ENCODE assay signal across 1 cellular context in the genomic region with DNA sequence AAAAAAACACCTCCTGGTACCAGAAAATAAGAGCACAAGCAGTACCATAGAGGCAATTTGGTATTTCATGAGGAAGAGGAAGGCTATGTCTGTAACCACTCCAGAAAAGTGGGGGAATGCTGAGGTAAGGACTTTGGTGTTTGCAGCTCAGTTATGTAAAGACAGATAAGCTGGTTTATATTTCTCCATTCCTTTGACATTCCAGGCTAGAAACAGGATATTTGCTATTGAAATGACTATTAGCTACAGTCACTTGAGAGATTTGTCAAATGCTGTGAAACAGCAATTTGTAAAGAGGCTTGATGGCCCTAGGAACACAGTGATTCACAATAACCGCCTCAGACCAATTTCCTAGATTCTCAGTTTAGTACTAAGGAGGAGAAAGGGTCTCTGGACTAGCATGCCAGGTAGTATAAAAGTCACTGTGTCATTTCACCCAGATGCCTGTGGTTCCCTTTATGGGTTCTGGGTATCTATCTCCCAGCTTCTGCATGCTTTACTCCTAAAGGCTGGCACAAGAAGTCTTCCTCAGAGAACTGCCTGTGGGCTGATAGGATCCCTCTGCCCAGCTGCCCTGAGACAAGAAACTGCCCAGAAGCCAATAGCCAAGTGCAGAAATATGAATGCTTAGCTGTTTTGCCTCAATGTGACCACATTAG.
TF ChIP-seq lines count a peak whose summit lies in the region.

No MANE protein-coding gene starts in this region.

TF ChIP-seq in HepG2, 621 proteins besides CTCF, POLR2A, EP300 and RAD21 (continued from another document and continues in another):
- TF ChIP-seq ZNF253 (CRISPR knock-in tag; IDR thresholded peaks at IDR 0.05; ENCODE audit: borderline replicate concordance) (no peak), BRCA1 (CRISPR knock-in tag; IDR thresholded peaks at IDR 0.05) (no peak), ERF (CRISPR knock-in tag; IDR thresholded peaks at IDR 0.05) (no peak), MAFK (conservative IDR thresholded peaks at IDR 0.05 in 1 of 2, IDR thresholded peaks at IDR 0.05 in 1 of 2; ENCODE audit: low read length in 2 of 2) (peak; percentile 72 to 73), HOXA7 (CRISPR knock-in tag; IDR thresholded peaks at IDR 0.05) (no peak), ZNF614 (CRISPR knock-in tag; IDR thresholded peaks at IDR 0.05; ENCODE audit: borderline replicate concordance) (0 out of 2 replicates have a peak, but pooled peaks have one; percentile 75), ZNF17 (CRISPR knock-in tag; IDR thresholded peaks at IDR 0.05) (no peak), ZNF775 (CRISPR knock-in tag; IDR thresholded peaks at IDR 0.05; ENCODE audit: borderline replicate concordance) (no peak), BCL6 (CRISPR knock-in tag; IDR thresholded peaks at IDR 0.05) (0 out of 2 replicates have a peak, but pooled peaks have one; percentile 19), ZBTB21 (CRISPR knock-in tag; IDR thresholded peaks at IDR 0.05) (no peak), RBM22 (optimal IDR thresholded peaks at IDR 0.05; ENCODE audit: low read length) (no peak), SYNCRIP (IDR thresholded peaks at IDR 0.05; ENCODE audit: insufficient read depth, low read depth, low read length) (no peak), MTA3 (CRISPR knock-in tag; IDR thresholded peaks at IDR 0.05) (no peak), ZKSCAN8 (CRISPR knock-in tag; IDR thresholded peaks at IDR 0.05; ENCODE audit: borderline replicate concordance) (no peak), ZNF790 (CRISPR knock-in tag; IDR thresholded peaks at IDR 0.05; ENCODE audit: borderline replicate concordance) (no peak), GABPB1 (CRISPR knock-in tag; IDR thresholded peaks at IDR 0.05) (no peak), ELF3 (CRISPR knock-in tag; IDR thresholded peaks at IDR 0.05) (no peak), ZNF343 (CRISPR knock-in tag; IDR thresholded peaks at IDR 0.05) (no peak), CBX1 (IDR thresholded peaks at IDR 0.05; ENCODE audit: low read depth) (no peak), MAFG (CRISPR knock-in tag; IDR thresholded peaks at IDR 0.05) (no peak), ZNF441 (CRISPR knock-in tag; IDR thresholded peaks at IDR 0.05; ENCODE audit: borderline replicate concordance) (no peak), ETV6 (CRISPR knock-in tag; conservative IDR thresholded peaks at IDR 0.05) (no peak)
- TF ChIP-seq, protein P1, sequence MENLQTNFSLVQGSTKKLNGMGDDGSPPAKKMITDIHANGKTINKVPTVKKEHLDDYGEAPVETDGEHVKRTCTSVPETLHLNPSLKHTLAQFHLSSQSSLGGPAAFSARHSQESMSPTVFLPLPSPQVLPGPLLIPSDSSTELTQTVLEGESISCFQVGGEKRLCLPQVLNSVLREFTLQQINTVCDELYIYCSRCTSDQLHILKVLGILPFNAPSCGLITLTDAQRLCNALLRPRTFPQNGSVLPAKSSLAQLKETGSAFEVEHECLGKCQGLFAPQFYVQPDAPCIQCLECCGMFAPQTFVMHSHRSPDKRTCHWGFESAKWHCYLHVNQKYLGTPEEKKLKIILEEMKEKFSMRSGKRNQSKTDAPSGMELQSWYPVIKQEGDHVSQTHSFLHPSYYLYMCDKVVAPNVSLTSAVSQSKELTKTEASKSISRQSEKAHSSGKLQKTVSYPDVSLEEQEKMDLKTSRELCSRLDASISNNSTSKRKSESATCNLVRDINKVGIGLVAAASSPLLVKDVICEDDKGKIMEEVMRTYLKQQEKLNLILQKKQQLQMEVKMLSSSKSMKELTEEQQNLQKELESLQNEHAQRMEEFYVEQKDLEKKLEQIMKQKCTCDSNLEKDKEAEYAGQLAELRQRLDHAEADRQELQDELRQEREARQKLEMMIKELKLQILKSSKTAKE (CRISPR knock-in tag; IDR thresholded peaks at IDR 0.05; ENCODE audit: borderline replicate concordance) = no peak
- TF ChIP-seq, protein P2, sequence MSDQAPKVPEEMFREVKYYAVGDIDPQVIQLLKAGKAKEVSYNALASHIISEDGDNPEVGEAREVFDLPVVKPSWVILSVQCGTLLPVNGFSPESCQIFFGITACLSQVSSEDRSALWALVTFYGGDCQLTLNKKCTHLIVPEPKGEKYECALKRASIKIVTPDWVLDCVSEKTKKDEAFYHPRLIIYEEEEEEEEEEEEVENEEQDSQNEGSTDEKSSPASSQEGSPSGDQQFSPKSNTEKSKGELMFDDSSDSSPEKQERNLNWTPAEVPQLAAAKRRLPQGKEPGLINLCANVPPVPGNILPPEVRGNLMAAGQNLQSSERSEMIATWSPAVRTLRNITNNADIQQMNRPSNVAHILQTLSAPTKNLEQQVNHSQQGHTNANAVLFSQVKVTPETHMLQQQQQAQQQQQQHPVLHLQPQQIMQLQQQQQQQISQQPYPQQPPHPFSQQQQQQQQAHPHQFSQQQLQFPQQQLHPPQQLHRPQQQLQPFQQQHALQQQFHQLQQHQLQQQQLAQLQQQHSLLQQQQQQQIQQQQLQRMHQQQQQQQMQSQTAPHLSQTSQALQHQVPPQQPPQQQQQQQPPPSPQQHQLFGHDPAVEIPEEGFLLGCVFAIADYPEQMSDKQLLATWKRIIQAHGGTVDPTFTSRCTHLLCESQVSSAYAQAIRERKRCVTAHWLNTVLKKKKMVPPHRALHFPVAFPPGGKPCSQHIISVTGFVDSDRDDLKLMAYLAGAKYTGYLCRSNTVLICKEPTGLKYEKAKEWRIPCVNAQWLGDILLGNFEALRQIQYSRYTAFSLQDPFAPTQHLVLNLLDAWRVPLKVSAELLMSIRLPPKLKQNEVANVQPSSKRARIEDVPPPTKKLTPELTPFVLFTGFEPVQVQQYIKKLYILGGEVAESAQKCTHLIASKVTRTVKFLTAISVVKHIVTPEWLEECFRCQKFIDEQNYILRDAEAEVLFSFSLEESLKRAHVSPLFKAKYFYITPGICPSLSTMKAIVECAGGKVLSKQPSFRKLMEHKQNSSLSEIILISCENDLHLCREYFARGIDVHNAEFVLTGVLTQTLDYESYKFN (CRISPR knock-in tag; conservative IDR thresholded peaks at IDR 0.05) = peak; percentile 34; the same call in 1 of the 2 replicates
- TF ChIP-seq, protein P3, sequence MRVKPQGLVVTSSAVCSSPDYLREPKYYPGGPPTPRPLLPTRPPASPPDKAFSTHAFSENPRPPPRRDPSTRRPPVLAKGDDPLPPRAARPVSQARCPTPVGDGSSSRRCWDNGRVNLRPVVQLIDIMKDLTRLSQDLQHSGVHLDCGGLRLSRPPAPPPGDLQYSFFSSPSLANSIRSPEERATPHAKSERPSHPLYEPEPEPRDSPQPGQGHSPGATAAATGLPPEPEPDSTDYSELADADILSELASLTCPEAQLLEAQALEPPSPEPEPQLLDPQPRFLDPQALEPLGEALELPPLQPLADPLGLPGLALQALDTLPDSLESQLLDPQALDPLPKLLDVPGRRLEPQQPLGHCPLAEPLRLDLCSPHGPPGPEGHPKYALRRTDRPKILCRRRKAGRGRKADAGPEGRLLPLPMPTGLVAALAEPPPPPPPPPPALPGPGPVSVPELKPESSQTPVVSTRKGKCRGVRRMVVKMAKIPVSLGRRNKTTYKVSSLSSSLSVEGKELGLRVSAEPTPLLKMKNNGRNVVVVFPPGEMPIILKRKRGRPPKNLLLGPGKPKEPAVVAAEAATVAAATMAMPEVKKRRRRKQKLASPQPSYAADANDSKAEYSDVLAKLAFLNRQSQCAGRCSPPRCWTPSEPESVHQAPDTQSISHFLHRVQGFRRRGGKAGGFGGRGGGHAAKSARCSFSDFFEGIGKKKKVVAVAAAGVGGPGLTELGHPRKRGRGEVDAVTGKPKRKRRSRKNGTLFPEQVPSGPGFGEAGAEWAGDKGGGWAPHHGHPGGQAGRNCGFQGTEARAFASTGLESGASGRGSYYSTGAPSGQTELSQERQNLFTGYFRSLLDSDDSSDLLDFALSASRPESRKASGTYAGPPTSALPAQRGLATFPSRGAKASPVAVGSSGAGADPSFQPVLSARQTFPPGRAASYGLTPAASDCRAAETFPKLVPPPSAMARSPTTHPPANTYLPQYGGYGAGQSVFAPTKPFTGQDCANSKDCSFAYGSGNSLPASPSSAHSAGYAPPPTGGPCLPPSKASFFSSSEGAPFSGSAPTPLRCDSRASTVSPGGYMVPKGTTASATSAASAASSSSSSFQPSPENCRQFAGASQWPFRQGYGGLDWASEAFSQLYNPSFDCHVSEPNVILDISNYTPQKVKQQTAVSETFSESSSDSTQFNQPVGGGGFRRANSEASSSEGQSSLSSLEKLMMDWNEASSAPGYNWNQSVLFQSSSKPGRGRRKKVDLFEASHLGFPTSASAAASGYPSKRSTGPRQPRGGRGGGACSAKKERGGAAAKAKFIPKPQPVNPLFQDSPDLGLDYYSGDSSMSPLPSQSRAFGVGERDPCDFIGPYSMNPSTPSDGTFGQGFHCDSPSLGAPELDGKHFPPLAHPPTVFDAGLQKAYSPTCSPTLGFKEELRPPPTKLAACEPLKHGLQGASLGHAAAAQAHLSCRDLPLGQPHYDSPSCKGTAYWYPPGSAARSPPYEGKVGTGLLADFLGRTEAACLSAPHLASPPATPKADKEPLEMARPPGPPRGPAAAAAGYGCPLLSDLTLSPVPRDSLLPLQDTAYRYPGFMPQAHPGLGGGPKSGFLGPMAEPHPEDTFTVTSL (CRISPR knock-in tag; IDR thresholded peaks at IDR 0.05; ENCODE audit: borderline replicate concordance) = peak; percentile 46; the same call in 1 of the 2 replicates
- TF ChIP-seq, protein P4, sequence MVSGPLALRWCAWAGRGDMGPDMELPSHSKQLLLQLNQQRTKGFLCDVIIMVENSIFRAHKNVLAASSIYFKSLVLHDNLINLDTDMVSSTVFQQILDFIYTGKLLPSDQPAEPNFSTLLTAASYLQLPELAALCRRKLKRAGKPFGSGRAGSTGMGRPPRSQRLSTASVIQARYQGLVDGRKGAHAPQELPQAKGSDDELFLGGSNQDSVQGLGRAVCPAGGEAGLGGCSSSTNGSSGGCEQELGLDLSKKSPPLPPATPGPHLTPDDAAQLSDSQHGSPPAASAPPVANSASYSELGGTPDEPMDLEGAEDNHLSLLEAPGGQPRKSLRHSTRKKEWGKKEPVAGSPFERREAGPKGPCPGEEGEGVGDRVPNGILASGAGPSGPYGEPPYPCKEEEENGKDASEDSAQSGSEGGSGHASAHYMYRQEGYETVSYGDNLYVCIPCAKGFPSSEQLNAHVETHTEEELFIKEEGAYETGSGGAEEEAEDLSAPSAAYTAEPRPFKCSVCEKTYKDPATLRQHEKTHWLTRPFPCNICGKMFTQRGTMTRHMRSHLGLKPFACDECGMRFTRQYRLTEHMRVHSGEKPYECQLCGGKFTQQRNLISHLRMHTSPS (CRISPR knock-in tag; IDR thresholded peaks at IDR 0.05; ENCODE audit: low read depth) = no peak
- TF ChIP-seq, protein P5, sequence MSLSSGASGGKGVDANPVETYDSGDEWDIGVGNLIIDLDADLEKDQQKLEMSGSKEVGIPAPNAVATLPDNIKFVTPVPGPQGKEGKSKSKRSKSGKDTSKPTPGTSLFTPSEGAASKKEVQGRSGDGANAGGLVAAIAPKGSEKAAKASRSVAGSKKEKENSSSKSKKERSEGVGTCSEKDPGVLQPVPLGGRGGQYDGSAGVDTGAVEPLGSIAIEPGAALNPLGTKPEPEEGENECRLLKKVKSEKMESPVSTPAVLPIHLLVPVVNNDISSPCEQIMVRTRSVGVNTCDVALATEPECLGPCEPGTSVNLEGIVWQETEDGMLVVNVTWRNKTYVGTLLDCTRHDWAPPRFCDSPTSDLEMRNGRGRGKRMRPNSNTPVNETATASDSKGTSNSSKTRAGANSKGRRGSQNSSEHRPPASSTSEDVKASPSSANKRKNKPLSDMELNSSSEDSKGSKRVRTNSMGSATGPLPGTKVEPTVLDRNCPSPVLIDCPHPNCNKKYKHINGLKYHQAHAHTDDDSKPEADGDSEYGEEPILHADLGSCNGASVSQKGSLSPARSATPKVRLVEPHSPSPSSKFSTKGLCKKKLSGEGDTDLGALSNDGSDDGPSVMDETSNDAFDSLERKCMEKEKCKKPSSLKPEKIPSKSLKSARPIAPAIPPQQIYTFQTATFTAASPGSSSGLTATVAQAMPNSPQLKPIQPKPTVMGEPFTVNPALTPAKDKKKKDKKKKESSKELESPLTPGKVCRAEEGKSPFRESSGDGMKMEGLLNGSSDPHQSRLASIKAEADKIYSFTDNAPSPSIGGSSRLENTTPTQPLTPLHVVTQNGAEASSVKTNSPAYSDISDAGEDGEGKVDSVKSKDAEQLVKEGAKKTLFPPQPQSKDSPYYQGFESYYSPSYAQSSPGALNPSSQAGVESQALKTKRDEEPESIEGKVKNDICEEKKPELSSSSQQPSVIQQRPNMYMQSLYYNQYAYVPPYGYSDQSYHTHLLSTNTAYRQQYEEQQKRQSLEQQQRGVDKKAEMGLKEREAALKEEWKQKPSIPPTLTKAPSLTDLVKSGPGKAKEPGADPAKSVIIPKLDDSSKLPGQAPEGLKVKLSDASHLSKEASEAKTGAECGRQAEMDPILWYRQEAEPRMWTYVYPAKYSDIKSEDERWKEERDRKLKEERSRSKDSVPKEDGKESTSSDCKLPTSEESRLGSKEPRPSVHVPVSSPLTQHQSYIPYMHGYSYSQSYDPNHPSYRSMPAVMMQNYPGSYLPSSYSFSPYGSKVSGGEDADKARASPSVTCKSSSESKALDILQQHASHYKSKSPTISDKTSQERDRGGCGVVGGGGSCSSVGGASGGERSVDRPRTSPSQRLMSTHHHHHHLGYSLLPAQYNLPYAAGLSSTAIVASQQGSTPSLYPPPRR (CRISPR knock-in tag; IDR thresholded peaks at IDR 0.05; ENCODE audit: borderline replicate concordance) = peak; percentile 40; the same call in 1 of the 2 replicates
- TF ChIP-seq, protein P6, sequence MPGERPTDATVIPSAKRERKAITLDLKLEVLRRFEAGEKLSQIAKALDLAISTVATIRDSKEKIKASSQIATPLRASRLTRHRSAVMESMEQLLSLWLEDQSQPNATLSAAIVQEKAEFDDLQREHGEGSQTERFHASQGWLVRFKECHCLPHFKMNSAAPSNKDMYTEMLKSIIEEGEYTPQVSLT (CRISPR knock-in tag; IDR thresholded peaks at IDR 0.05; ENCODE audit: borderline replicate concordance, low read depth) = no peak
- TF ChIP-seq, protein P7, sequence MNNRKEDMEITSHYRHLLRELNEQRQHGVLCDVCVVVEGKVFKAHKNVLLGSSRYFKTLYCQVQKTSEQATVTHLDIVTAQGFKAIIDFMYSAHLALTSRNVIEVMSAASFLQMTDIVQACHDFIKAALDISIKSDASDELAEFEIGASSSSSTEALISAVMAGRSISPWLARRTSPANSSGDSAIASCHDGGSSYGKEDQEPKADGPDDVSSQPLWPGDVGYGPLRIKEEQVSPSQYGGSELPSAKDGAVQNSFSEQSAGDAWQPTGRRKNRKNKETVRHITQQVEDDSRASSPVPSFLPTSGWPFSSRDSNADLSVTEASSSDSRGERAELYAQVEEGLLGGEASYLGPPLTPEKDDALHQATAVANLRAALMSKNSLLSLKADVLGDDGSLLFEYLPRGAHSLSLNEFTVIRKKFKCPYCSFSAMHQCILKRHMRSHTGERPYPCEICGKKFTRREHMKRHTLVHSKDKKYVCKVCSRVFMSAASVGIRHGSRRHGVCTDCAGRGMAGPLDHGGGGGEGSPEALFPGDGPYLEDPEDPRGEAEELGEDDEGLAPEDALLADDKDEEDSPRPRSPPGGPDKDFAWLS (CRISPR knock-in tag; IDR thresholded peaks at IDR 0.05; ENCODE audit: borderline replicate concordance) = no peak
- TF ChIP-seq, protein P8, sequence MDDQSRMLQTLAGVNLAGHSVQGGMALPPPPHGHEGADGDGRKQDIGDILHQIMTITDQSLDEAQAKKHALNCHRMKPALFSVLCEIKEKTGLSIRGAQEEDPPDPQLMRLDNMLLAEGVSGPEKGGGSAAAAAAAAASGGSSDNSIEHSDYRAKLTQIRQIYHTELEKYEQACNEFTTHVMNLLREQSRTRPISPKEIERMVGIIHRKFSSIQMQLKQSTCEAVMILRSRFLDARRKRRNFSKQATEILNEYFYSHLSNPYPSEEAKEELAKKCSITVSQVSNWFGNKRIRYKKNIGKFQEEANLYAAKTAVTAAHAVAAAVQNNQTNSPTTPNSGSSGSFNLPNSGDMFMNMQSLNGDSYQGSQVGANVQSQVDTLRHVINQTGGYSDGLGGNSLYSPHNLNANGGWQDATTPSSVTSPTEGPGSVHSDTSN (CRISPR knock-in tag; IDR thresholded peaks at IDR 0.05; ENCODE audit: borderline replicate concordance) = no peak
